ENCODE assay signal across 18 cellular contexts in genomic region chr14:65453807-65454480, GRCh38. TPM values are rescaled to one million over a fixed set of nuclear protein-coding genes. Genes with fewer than 3 reads are reported as not detected.
DNase-seq lines count a peak whose midpoint lies in the region; ATAC-seq and TF ChIP-seq lines count a peak whose summit lies in the region.
"Had no signal": no experiment of that assay in that cellular context is flagged by ENCODE, and none has a peak within 500 bp of the region (broad histone marks: within the 10 kb centered on the region; RNA-seq: fewer than 3 reads in every experiment).

No MANE protein-coding gene starts in this region.

- DNase-seq in right cardiac atrium (no peak), cardiac septum (ENCODE audit: low spot score) (no peak), fibroblast of the aortic adventitia (ENCODE audit: low read depth) (peak; percentile 77), dermis blood vessel endothelial cell (no peak), kidney glomerular epithelial cell (lab: John Stamatoyannopoulos, UW) (no peak)
- DNase-seq in activated T-cell treated with anti-CD3 and anti-CD28 coated beads, Interleukin-2, amount 50 U/mL, for 24 hours, result no peak
- DNase-seq: C1 segment of cervical spinal cord, DND-41, GOT3, KBM-7, NCI-H1417 treated with DMSO at 0.1 percent for 48 hours, NCI-H1930, NCI-H2171, NCI-H69, Peyer's patch, Right ventricle myocardium superior had no signal

- TF ChIP-seq CTCF in VCaP (conservative IDR thresholded peaks at IDR 0.05) (no peak), fibroblast of the aortic adventitia (IDR thresholded peaks at IDR 0.05; ENCODE audit: insufficient read depth, low read length) (no peak)

- H3K4me1 ChIP-seq in right cardiac atrium (ENCODE audit: control insufficient read depth, insufficient read depth, low read length), result no peaks in the 10 kb centered on the region
- H3K4me1 ChIP-seq: Peyer's patch had no signal

- peaks cover 85% of the 10 kb centered on the region for H3K36me3 Mint-ChIP-seq in activated T-cell treated with anti-CD3 and anti-CD28 coated beads, Interleukin-2, amount 50 U/mL, for 24 hours (ENCODE audit: low read depth)

- H3K27ac ChIP-seq in right cardiac atrium (ENCODE audit: low read length) (no peak overlapping the region), VCaP (peak overlapping the region; percentile 35; the same call in 1 of the 2 replicates)
- H3K27ac ChIP-seq: Peyer's patch had no signal

- H3K27ac Mint-ChIP-seq in activated T-cell treated with anti-CD3 and anti-CD28 coated beads, Interleukin-2, amount 50 U/mL, for 24 hours, result no peak overlapping the region

- H3K9me3 Mint-ChIP-seq in activated T-cell treated with anti-CD3 and anti-CD28 coated beads, Interleukin-2, amount 50 U/mL, for 24 hours, result peaks cover 18% of the 10 kb centered on the region

- intact Hi-C loops in right cardiac atrium (cut with DNase I), result no loop called here
- intact Hi-C loops in cardiac septum (cut with DNase I), result no loop called here

- H3K27me3 ChIP-seq in right cardiac atrium (ENCODE audit: control insufficient read depth, insufficient read depth), result no peaks in the 10 kb centered on the region
- H3K27me3 ChIP-seq: Peyer's patch had no signal

- no peaks in the 10 kb centered on the region for H3K9me3 ChIP-seq in right cardiac atrium (ENCODE audit: control insufficient read depth, low read length)

- no peak overlapping the region for H3K4me3 Mint-ChIP-seq in activated T-cell treated with anti-CD3 and anti-CD28 coated beads, Interleukin-2, amount 50 U/mL, for 24 hours

- no peak overlapping the region for H3K4me3 ChIP-seq in right cardiac atrium (ENCODE audit: low read length)
- H3K4me3 ChIP-seq in fibroblast of the aortic adventitia (ENCODE audit: low read depth, low read length), result no peak overlapping the region
- H3K4me3 ChIP-seq: Peyer's patch had no signal

- peaks cover 44% of the 10 kb centered on the region for H3K4me1 Mint-ChIP-seq in activated T-cell treated with anti-CD3 and anti-CD28 coated beads, Interleukin-2, amount 50 U/mL, for 24 hours (ENCODE audit: low read depth)

- no peaks in the 10 kb centered on the region for H3K27me3 Mint-ChIP-seq in activated T-cell treated with anti-CD3 and anti-CD28 coated beads, Interleukin-2, amount 50 U/mL, for 24 hours

- ATAC-seq in right cardiac atrium, result peak; percentile 35 to 48
- ATAC-seq in HG02840 (IDR thresholded peaks at IDR 0.05; ENCODE audit: low FRiP score, unreplicated experiment), result no peak

- WGBS in right cardiac atrium, result 97% methylated on average over 3 of the region's 3 CpGs

RNA-seq across cellular contexts. Expression of gene FUT8, which starts 41.4 kb away (rescaled TPM):
- total RNA-seq in right cardiac atrium (10 to 100 TPM; 12.0 to 16.9 (median 15.0) TPM), cardiac septum (12.5 TPM), fibroblast of the aortic adventitia (ENCODE audit: low replicate concordance) (119 and 165 TPM in 2 replicates), dermis blood vessel endothelial cell (15.0 and 15.1 TPM in 2 replicates)
- 5.2 TPM for polyA plus RNA-seq in right cardiac atrium
